11 cellular contexts compared by ENCODE assay signal in genomic region chr20:23145281-23145700, GRCh38. TPM values are rescaled to one million over a fixed set of nuclear protein-coding genes. Genes with fewer than 3 reads are reported as not detected.
A peak's percentile ranks its signal among the peaks of the same experiment; 100 is the strongest.
DNase-seq lines count a peak whose midpoint lies in the region; ATAC-seq and TF ChIP-seq lines count a peak whose summit lies in the region.
"Had no signal": no experiment of that assay in that cellular context is flagged by ENCODE, and none has a peak within 500 bp of the region (broad histone marks: within the 10 kb centered on the region; RNA-seq: fewer than 3 reads in every experiment).

No MANE protein-coding gene starts in this region.

- no peak overlapping the region for H3K27ac Mint-ChIP-seq in activated naive CD4-positive, alpha-beta T cell treated with anti-CD3 and anti-CD28 coated beads, Interleukin-2, amount 10 ng/mL, durations not matched to agents 7 days and 5 days
- no peak overlapping the region for H3K27ac Mint-ChIP-seq in activated naive CD4-positive, alpha-beta T cell treated with anti-CD3 and anti-CD28 coated beads for 36 hours
- H3K27ac Mint-ChIP-seq in brain, result peak overlapping the region in 4 of 5 experiments; percentile 5 to 87 (median 66)

- H3K27ac ChIP-seq in upper lobe of right lung, result peak overlapping the region; percentile 30
- H3K27ac ChIP-seq: VCaP had no signal

- H3K36me3 ChIP-seq in upper lobe of right lung, result no peaks in the 10 kb centered on the region

- no peaks in the 10 kb centered on the region for H3K9me3 ChIP-seq in upper lobe of right lung

- H3K27me3 ChIP-seq in upper lobe of right lung, result no peaks in the 10 kb centered on the region

- DNase-seq in activated naive CD4-positive, alpha-beta T cell treated with anti-CD3 and anti-CD28 coated beads, Interleukin-2, amount 10 ng/mL, durations not matched to agents 7 days and 5 days, result peak; percentile 10
- no peak for DNase-seq in activated naive CD4-positive, alpha-beta T cell treated with anti-CD3 and anti-CD28 coated beads for 36 hours
- DNase-seq in lung microvascular endothelial cell (ENCODE audit: low read depth in 2 of 2) (peak; percentile 90 to 94), upper lobe of right lung (peak; percentile 63), NCI-H526 (lab: John Stamatoyannopoulos, UW) (no peak), COLO668 (lab: John Stamatoyannopoulos, UW; ENCODE audit: unreplicated experiment) (no peak)
- DNase-seq: H7 had no signal

- intact Hi-C loops in activated naive CD4-positive, alpha-beta T cell treated with anti-CD3 and anti-CD28 coated beads for 36 hours (cut with micrococcal nuclease), result no loop called here
- intact Hi-C loops in upper lobe of right lung (cut with DNase I), result no loop called here

- H3K4me1 ChIP-seq in upper lobe of right lung, result peaks cover 48% of the 10 kb centered on the region

- H3K4me3 Mint-ChIP-seq in activated naive CD4-positive, alpha-beta T cell treated with anti-CD3 and anti-CD28 coated beads, Interleukin-2, amount 10 ng/mL, durations not matched to agents 7 days and 5 days, result no peak overlapping the region
- no peak overlapping the region for H3K4me3 Mint-ChIP-seq in activated naive CD4-positive, alpha-beta T cell treated with anti-CD3 and anti-CD28 coated beads for 36 hours
- peak overlapping the region in 1 of 5 experiments; percentile 39 for H3K4me3 Mint-ChIP-seq in brain

- H3K27me3 Mint-ChIP-seq in activated naive CD4-positive, alpha-beta T cell treated with anti-CD3 and anti-CD28 coated beads, Interleukin-2, amount 10 ng/mL, durations not matched to agents 7 days and 5 days, result peaks cover 36% of the 10 kb centered on the region
- peaks cover 2% of the 10 kb centered on the region for H3K27me3 Mint-ChIP-seq in activated naive CD4-positive, alpha-beta T cell treated with anti-CD3 and anti-CD28 coated beads for 36 hours (ENCODE audit: low read depth)
- peaks cover 5% of the 10 kb centered on the region for H3K27me3 Mint-ChIP-seq in brain

- H3K9me3 Mint-ChIP-seq in activated naive CD4-positive, alpha-beta T cell treated with anti-CD3 and anti-CD28 coated beads, Interleukin-2, amount 10 ng/mL, durations not matched to agents 7 days and 5 days, result no peaks in the 10 kb centered on the region
- no peaks in the 10 kb centered on the region for H3K9me3 Mint-ChIP-seq in activated naive CD4-positive, alpha-beta T cell treated with anti-CD3 and anti-CD28 coated beads for 36 hours
- peaks cover 0 to 2% (median 0%) of the 10 kb centered on the region in 5 experiments for H3K9me3 Mint-ChIP-seq in brain
- H3K9me3 Mint-ChIP-seq: activated naive CD4-positive, alpha-beta T cell treated with anti-CD3 and anti-CD28 coated beads, Interleukin-2, amount 50 U/mL, for 72 hours had no signal

- CTCF ChIA-PET in activated naive CD4-positive, alpha-beta T cell treated with anti-CD3 and anti-CD28 coated beads, Interleukin-2, amount 10 ng/mL, durations not matched to agents 7 days and 5 days (lab: Charles Lee), result no interaction called here
- CTCF ChIA-PET in activated naive CD4-positive, alpha-beta T cell treated with anti-CD3 and anti-CD28 coated beads for 36 hours (lab: Charles Lee), result no interaction called here

- no peak overlapping the region for H3K4me3 ChIP-seq in upper lobe of right lung

- peaks cover 48% of the 10 kb centered on the region for H3K4me1 Mint-ChIP-seq in activated naive CD4-positive, alpha-beta T cell treated with anti-CD3 and anti-CD28 coated beads, Interleukin-2, amount 10 ng/mL, durations not matched to agents 7 days and 5 days
- H3K4me1 Mint-ChIP-seq in activated naive CD4-positive, alpha-beta T cell treated with anti-CD3 and anti-CD28 coated beads for 36 hours (ENCODE audit: low read depth), result peaks cover 8% of the 10 kb centered on the region
- H3K4me1 Mint-ChIP-seq in brain, result peaks cover 45% of the 10 kb centered on the region

- ATAC-seq in upper lobe of right lung, result peak; percentile 49
- no peak for ATAC-seq in GM21619 (IDR thresholded peaks at IDR 0.05; ENCODE audit: unreplicated experiment)
- ATAC-seq: activated naive CD4-positive, alpha-beta T cell treated with anti-CD3 and anti-CD28 coated beads, Interleukin-2, amount 50 U/mL, for 72 hours had no signal

- no peaks in the 10 kb centered on the region for H3K36me3 Mint-ChIP-seq in activated naive CD4-positive, alpha-beta T cell treated with anti-CD3 and anti-CD28 coated beads, Interleukin-2, amount 10 ng/mL, durations not matched to agents 7 days and 5 days
- H3K36me3 Mint-ChIP-seq in activated naive CD4-positive, alpha-beta T cell treated with anti-CD3 and anti-CD28 coated beads for 36 hours (ENCODE audit: low read depth), result no peaks in the 10 kb centered on the region
- no peaks in the 10 kb centered on the region for H3K36me3 Mint-ChIP-seq in brain
- H3K36me3 Mint-ChIP-seq: activated naive CD4-positive, alpha-beta T cell treated with anti-CD3 and anti-CD28 coated beads, Interleukin-2, amount 50 U/mL, for 72 hours had no signal

- TF ChIP-seq CTCF in brain (conservative IDR thresholded peaks at IDR 0.05) (no peak), upper lobe of right lung (IDR thresholded peaks at IDR 0.05) (no peak)

RNA-seq across cellular contexts. Expression of gene CD93, which starts 59.2 kb away (rescaled TPM):
- total RNA-seq in activated naive CD4-positive, alpha-beta T cell treated with anti-CD3 and anti-CD28 coated beads for 36 hours, result under 1 TPM in 1 of 2 experiments, not detected in 1; 0.05 TPM
- 8.5 TPM for polyA plus RNA-seq in brain (ENCODE audit: insufficient read depth, low read depth, low replicate concordance)
- 20.8 and 129 TPM in 2 replicates for total RNA-seq in lung microvascular endothelial cell
- 160 TPM for total RNA-seq in upper lobe of right lung

Comparison
In these comparisons a context has a peak if more than half of its experiments do, and no peak if none do; other contexts are left out.
1. DNase-seq: peak in activated naive CD4-positive, alpha-beta T cell treated with anti-CD3 and anti-CD28 coated beads, Interleukin-2, amount 10 ng/mL, durations not matched to agents 7 days and 5 days (single experiment), lung microvascular endothelial cell (2 of 2) and upper lobe of right lung (single experiment); none in activated naive CD4-positive, alpha-beta T cell treated with anti-CD3 and anti-CD28 coated beads for 36 hours (single experiment), NCI-H526 (0 of 2) and COLO668 (single experiment).
2. H3K27ac Mint-ChIP-seq: peak in brain (4 of 5); none in activated naive CD4-positive, alpha-beta T cell treated with anti-CD3 and anti-CD28 coated beads, Interleukin-2, amount 10 ng/mL, durations not matched to agents 7 days and 5 days (single experiment) and activated naive CD4-positive, alpha-beta T cell treated with anti-CD3 and anti-CD28 coated beads for 36 hours (single experiment).
3. RNA of gene CD93, which starts 59.2 kb away (total RNA-seq): 160 TPM in upper lobe of right lung (single experiment) and 20.8 to 129 TPM in lung microvascular endothelial cell; 0.05 TPM in activated naive CD4-positive, alpha-beta T cell treated with anti-CD3 and anti-CD28 coated beads for 36 hours; every median in the first group is over 10 times any median in the second.